Comparison of ENCODE assay signal across 14 cellular contexts in genomic region chr10:93968452-93969044, GRCh38. TPM values are rescaled to one million over a fixed set of nuclear protein-coding genes. Genes with fewer than 3 reads are reported as not detected.
"Had no signal": no experiment of that assay in that cellular context is flagged by ENCODE, and none has a peak within 500 bp of the region (broad histone marks: within the 10 kb centered on the region; RNA-seq: fewer than 3 reads in every experiment).

No MANE protein-coding gene starts in this region.

- H3K4me1 ChIP-seq: breast epithelium, esophagus muscularis mucosa, upper lobe of left lung had no signal

- H3K27me3 Mint-ChIP-seq: activated CD4-positive, alpha-beta memory T cell treated with anti-CD3 and anti-CD28 coated beads for 36 hours; activated naive CD8-positive, alpha-beta T cell treated with anti-CD3 and anti-CD28 coated beads for 36 hours; memory B cell; stimulated activated naive CD8-positive, alpha-beta T cell treated with anti-CD3 and anti-CD28 coated beads, Interleukin-15, Interleukin-2, amounts not matched to agents 100 ng/mL and 50 ng/mL, for 24 hours had no signal

- H3K4me3 Mint-ChIP-seq: activated CD4-positive, alpha-beta memory T cell treated with anti-CD3 and anti-CD28 coated beads for 36 hours; activated naive CD8-positive, alpha-beta T cell treated with anti-CD3 and anti-CD28 coated beads for 36 hours; activated T-cell treated with anti-CD3 and anti-CD28 coated beads, Interleukin-2, amount 50 U/mL, for 4 hours; memory B cell; neural crest cell; stimulated activated naive CD8-positive, alpha-beta T cell treated with anti-CD3 and anti-CD28 coated beads, Interleukin-15, Interleukin-2, amounts not matched to agents 100 ng/mL and 50 ng/mL, for 24 hours had no signal

- H3K4me3 ChIP-seq: breast epithelium, esophagus muscularis mucosa, upper lobe of left lung had no signal

- H3K27ac ChIP-seq: breast epithelium, esophagus muscularis mucosa, upper lobe of left lung had no signal

- H3K36me3 ChIP-seq: breast epithelium, esophagus muscularis mucosa, upper lobe of left lung had no signal

- ATAC-seq: activated T-cell treated with anti-CD3 and anti-CD28 coated beads, Interleukin-2, amount 50 U/mL, for 4 hours had no signal

- H3K9me3 ChIP-seq: breast epithelium, esophagus muscularis mucosa, upper lobe of left lung had no signal

- H3K27me3 ChIP-seq: breast epithelium, esophagus muscularis mucosa, upper lobe of left lung had no signal

- H3K4me1 Mint-ChIP-seq: activated naive CD8-positive, alpha-beta T cell treated with anti-CD3 and anti-CD28 coated beads for 36 hours; memory B cell had no signal

- H3K27ac Mint-ChIP-seq: activated CD4-positive, alpha-beta memory T cell treated with anti-CD3 and anti-CD28 coated beads for 36 hours; activated naive CD8-positive, alpha-beta T cell treated with anti-CD3 and anti-CD28 coated beads for 36 hours; memory B cell; stimulated activated naive CD8-positive, alpha-beta T cell treated with anti-CD3 and anti-CD28 coated beads, Interleukin-15, Interleukin-2, amounts not matched to agents 100 ng/mL and 50 ng/mL, for 24 hours had no signal

- H3K36me3 Mint-ChIP-seq: activated CD4-positive, alpha-beta memory T cell treated with anti-CD3 and anti-CD28 coated beads for 36 hours; activated naive CD8-positive, alpha-beta T cell treated with anti-CD3 and anti-CD28 coated beads for 36 hours; memory B cell had no signal

- DNase-seq: activated CD4-positive, alpha-beta memory T cell treated with anti-CD3 and anti-CD28 coated beads for 36 hours; activated gamma-delta T cell; activated naive CD8-positive, alpha-beta T cell treated with anti-CD3 and anti-CD28 coated beads for 36 hours; activated T-cell treated with anti-CD3 and anti-CD28 coated beads, Interleukin-2, amount 50 U/mL, for 4 hours; aorta; stimulated activated CD4-positive, alpha-beta T cell treated with anti-CD3 and anti-CD28 coated beads, Interleukin-15, amount 100 ng/mL, for 24 hours; stimulated activated CD4-positive, alpha-beta T cell treated with anti-CD3 and anti-CD28 coated beads, Interleukin-4, amount 100 ng/mL, for 24 hours; T-helper 9 cell; upper lobe of left lung had no signal

RNA-seq across cellular contexts. Expression of gene PLCE1, which starts 25.2 kb away (rescaled TPM):
- total RNA-seq: activated naive CD8-positive, alpha-beta T cell treated with anti-CD3 and anti-CD28 coated beads for 36 hours had no signal
